Comparison of ENCODE assay signal across 10 cellular contexts in genomic region chr2:217928324-217929293, GRCh38.
DNase-seq lines count a peak whose midpoint lies in the region; ATAC-seq and TF ChIP-seq lines count a peak whose summit lies in the region.
"Had no signal": no experiment of that assay in that cellular context is flagged by ENCODE, and none has a peak within 500 bp of the region (broad histone marks: within the 10 kb centered on the region; RNA-seq: fewer than 3 reads in every experiment).

No MANE protein-coding gene starts in this region.

- POLR2A ChIA-PET in MCF 10A (lab: Yijun Ruan, JAX) = no interaction called here

- H3K9me3 ChIP-seq in mesenchymal stem cell (ENCODE audit: control insufficient read depth, low read length) (no peaks in the 10 kb centered on the region), tibial nerve (no peaks in the 10 kb centered on the region)

- H4K91ac ChIP-seq in mesenchymal stem cell (ENCODE audit: low read length) = no peak overlapping the region

- H4K8ac ChIP-seq in mesenchymal stem cell (ENCODE audit: low read length) = peak overlapping the region; percentile 45

- H3K9me3 Mint-ChIP-seq in MCF 10A (ENCODE audit: unreplicated experiment) = no peaks in the 10 kb centered on the region

- peak overlapping the region; percentile 59 for H3K27ac Mint-ChIP-seq in MCF 10A (ENCODE audit: low read depth, unreplicated experiment)

- H3K4me2 ChIP-seq in mesenchymal stem cell (ENCODE audit: low read length, poor library complexity, severe bottlenecking) = no peak overlapping the region

- intact Hi-C loops in MCF 10A (cut with micrococcal nuclease) = no loop called here

- 83% methylated on average over 6 of the region's 9 CpGs for WGBS in mesenchymal stem cell
- 56 to 63% methylated on average over 7 to 9 of the region's 9 CpGs for WGBS in tibial nerve, 2 donors

- TF ChIP-seq CTCF in MCF 10A (IDR thresholded peaks at IDR 0.05; ENCODE audit: unreplicated experiment) = no peak
- no peak for TF ChIP-seq CTCF in tibial nerve (IDR thresholded peaks at IDR 0.05)

- no peak overlapping the region for H2BK5ac ChIP-seq in mesenchymal stem cell (ENCODE audit: low read depth, low read length, poor library complexity, severe bottlenecking)

- peak overlapping the region; percentile 35 to 58 for H3K18ac ChIP-seq in mesenchymal stem cell (ENCODE audit: low read depth in 1 of 2, low read length in 2 of 2)

- peak overlapping the region in 1 of 2 experiments; percentile 32 for H2BK12ac ChIP-seq in mesenchymal stem cell (ENCODE audit: low read length in 2 of 2)

- peaks cover 17% of the 10 kb centered on the region for H3K4me1 Mint-ChIP-seq in MCF 10A (ENCODE audit: insufficient read depth, unreplicated experiment)

- H2BK15ac ChIP-seq in mesenchymal stem cell (ENCODE audit: low read depth, poor library complexity, severe bottlenecking) = no peak overlapping the region

- H3K4me3 ChIP-seq in mesenchymal stem cell (ENCODE audit: insufficient read depth in 1 of 2, low read depth in 1 of 2, low read length in 2 of 2) = no peak overlapping the region
- H3K4me3 ChIP-seq in tibial nerve = peak overlapping the region in 1 of 4 donors; percentile 10

- DNase-seq in NCI-H748 (lab: John Stamatoyannopoulos, UW; ENCODE audit: unreplicated experiment) = peak; percentile 74
- DNase-seq in NCI-H748 treated with DMSO at 0.1 percent for 48 hours (lab: John Stamatoyannopoulos, UW) = no peak
- no peak for DNase-seq in MCF 10A (ENCODE audit: unreplicated experiment)
- no peak for DNase-seq in mesenchymal stem cell
- DNase-seq in tibial nerve (ENCODE audit: low spot score in 2 of 2) = no peak
- no peak for DNase-seq in HuH-7.5 (ENCODE audit: low spot score)
- DNase-seq in NCI-H2227 treated with DMSO at 0.1 percent for 48 hours (lab: John Stamatoyannopoulos, UW) = no peak
- DNase-seq: foreskin fibroblast; stimulated activated CD4-positive, alpha-beta T cell treated with anti-CD3 and anti-CD28 coated beads, Interleukin-1b, Interleukin-23, amount 100 ng/mL, for 48 hours had no signal

- H3K27ac ChIP-seq in mesenchymal stem cell (ENCODE audit: low read length, poor library complexity, severe bottlenecking) (no peak overlapping the region), tibial nerve (peak overlapping the region; percentile 66 to 91 (median 76))

- H2AK5ac ChIP-seq in mesenchymal stem cell (ENCODE audit: low read length, severe bottlenecking) = peak overlapping the region; percentile 28

- H3K36me3 ChIP-seq in mesenchymal stem cell (ENCODE audit: control insufficient read depth in 1 of 2, insufficient read depth in 2 of 2, low read depth in 1 of 2, low read length in 2 of 2) = peaks cover 10 to 16% of the 10 kb centered on the region in 2 experiments
- no peaks in the 10 kb centered on the region for H3K36me3 ChIP-seq in tibial nerve

- no peak overlapping the region for H3K9ac ChIP-seq in mesenchymal stem cell (ENCODE audit: low read length)

- TF ChIP-seq EP300 in tibial nerve (IDR thresholded peaks at IDR 0.05) = peak in 1 of 2 donors; percentile 63

- H2BK120ac ChIP-seq in mesenchymal stem cell (ENCODE audit: low read depth, low read length) = no peak overlapping the region

- H3K23ac ChIP-seq in mesenchymal stem cell (ENCODE audit: low read length in 2 of 2) = no peak overlapping the region

- H3K27me3 Mint-ChIP-seq in MCF 10A (ENCODE audit: insufficient read depth, unreplicated experiment) = no peaks in the 10 kb centered on the region

- H3K27me3 ChIP-seq in mesenchymal stem cell (ENCODE audit: control insufficient read depth in 1 of 2, insufficient read depth in 1 of 2, low read length in 2 of 2) = no peaks in the 10 kb centered on the region
- no peaks in the 10 kb centered on the region for H3K27me3 ChIP-seq in tibial nerve

- H3K79me1 ChIP-seq in mesenchymal stem cell (replicated peaks; ENCODE audit: low read length, poor library complexity, severe bottlenecking) = peaks cover 44% of the 10 kb centered on the region

- H3K4me3 Mint-ChIP-seq in MCF 10A (ENCODE audit: unreplicated experiment) = no peak overlapping the region

- H2AFZ ChIP-seq in mesenchymal stem cell (ENCODE audit: low read depth, low read length) = no peak overlapping the region

- TF ChIP-seq POLR2A in tibial nerve (IDR thresholded peaks at IDR 0.05) = peak in 1 of 2 donors; percentile 23

- H3K4me1 ChIP-seq in mesenchymal stem cell (ENCODE audit: control insufficient read depth, insufficient read depth, low read depth, low read length) = peaks cover 48% of the 10 kb centered on the region
- H3K4me1 ChIP-seq in tibial nerve = peaks cover 0 to 99% (median 70%) of the 10 kb centered on the region in 4 donors

- no TSS peak for BruUV-seq in MCF 10A (replicated peaks; lab: Mats Ljungman, UMichigan)

- peak overlapping the region in 1 of 2 experiments; percentile 42 for H3K4ac ChIP-seq in mesenchymal stem cell (ENCODE audit: low read depth in 1 of 2, low read length in 2 of 2)

- H3K14ac ChIP-seq in mesenchymal stem cell (ENCODE audit: low read length in 2 of 2) = no peak overlapping the region

- no peak for ATAC-seq in HG03521 (IDR thresholded peaks at IDR 0.05; ENCODE audit: unreplicated experiment)

- CTCF ChIA-PET in MCF 10A (lab: Yijun Ruan, JAX) = interaction anchor here (0.6 to 1.6 kb wide), 5 partner anchors 42 to 140 kb away, joined by 3 to 5 read pairs (median 3); no protein-coding TSS in a partner anchor

- H3K36me3 Mint-ChIP-seq in MCF 10A (ENCODE audit: insufficient read depth, unreplicated experiment) = no peaks in the 10 kb centered on the region
